ENCODE assay signal across 8 cellular contexts in the genomic region with DNA sequence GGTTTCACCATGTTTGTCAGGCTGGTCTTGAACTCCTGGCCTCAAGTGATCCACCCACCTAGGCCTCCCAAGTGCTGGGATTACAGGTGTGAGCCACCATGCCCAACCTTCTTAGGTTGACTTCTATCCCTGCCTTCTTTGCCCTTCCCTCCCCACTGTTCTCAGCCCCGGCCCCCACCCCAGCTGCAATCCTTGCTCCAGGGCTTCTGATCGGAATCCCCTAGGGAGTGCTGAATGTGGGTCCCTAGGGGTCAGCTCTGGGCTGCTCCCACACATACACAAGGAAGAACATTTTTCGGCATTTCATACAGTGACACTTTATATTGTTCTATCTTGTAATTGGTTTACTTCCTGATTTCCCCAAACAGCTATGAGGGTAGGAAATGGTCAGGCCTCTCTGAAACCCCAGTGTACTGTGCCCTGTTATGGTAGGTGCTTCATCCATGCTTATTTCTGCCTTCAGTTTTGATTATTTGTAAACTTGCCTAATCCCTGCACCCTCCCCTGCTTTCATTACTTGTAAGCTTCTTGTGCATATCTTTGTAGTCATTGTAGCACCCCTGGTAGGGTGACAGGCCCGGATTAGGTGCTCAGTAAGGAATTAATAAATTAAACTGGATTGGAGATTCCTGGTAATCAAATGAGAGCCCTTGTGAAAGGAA. TPM values are rescaled to one million over a fixed set of nuclear protein-coding genes. Genes with fewer than 3 reads are reported as not detected.
DNase-seq lines count a peak whose midpoint lies in the region; ATAC-seq and TF ChIP-seq lines count a peak whose summit lies in the region.

No MANE protein-coding gene starts in this region.

- intact Hi-C loops in lower lobe of right lung (cut with DNase I) = no loop called here
- intact Hi-C loops in stomach (cut with DNase I; ENCODE audit: low total_unique reads) = loop anchor here (10.0 kb wide), 1 partner anchor 297 kb away; no protein-coding TSS in a partner anchor
- intact Hi-C loops in aorta (cut with DNase I) = loop anchor here (2.0 to 10.0 kb wide), 5 partner anchors 119 to 297 kb away; a partner anchor contains a TSS

- TF ChIP-seq POLR2A in stomach (IDR thresholded peaks at IDR 0.05) = no peak

- TF ChIP-seq CTCF in HFFc6 (IDR thresholded peaks at IDR 0.05) (no peak), VCaP (conservative IDR thresholded peaks at IDR 0.05) (no peak), lower lobe of right lung (IDR thresholded peaks at IDR 0.05) (no peak), stomach (IDR thresholded peaks at IDR 0.05) (no peak)

- peak overlapping the region; percentile 99 for H3K27ac ChIP-seq in VCaP
- peak overlapping the region; percentile 63 for H3K27ac ChIP-seq in lower lobe of right lung
- H3K27ac ChIP-seq in stomach = peak overlapping the region; percentile 54 to 80 (median 73)
- no peak overlapping the region for H3K27ac ChIP-seq in aorta (ENCODE audit: low read depth in 1 of 2, low read length in 2 of 2)

- no peaks in the 10 kb centered on the region for H3K27me3 Mint-ChIP-seq in HFFc6 (ENCODE audit: insufficient read depth)

- 45 to 77% (median 62%) methylated on average over 4 of the region's 4 CpGs for WGBS in stomach, 5 donors
- 62 to 85% methylated on average over 4 of the region's 4 CpGs for WGBS in aorta, 2 donors

- TF ChIP-seq EP300 in stomach (IDR thresholded peaks at IDR 0.05) = no peak

- peak in 1 of 2 donors; percentile 5 for ATAC-seq in lower lobe of right lung
- ATAC-seq in aorta (ENCODE audit: low FRiP score) = no peak

- H3K4me1 Mint-ChIP-seq in HFFc6 (ENCODE audit: low read depth) = peaks cover 70% of the 10 kb centered on the region

- H3K9me3 ChIP-seq in lower lobe of right lung = no peaks in the 10 kb centered on the region
- no peaks in the 10 kb centered on the region for H3K9me3 ChIP-seq in stomach
- no peaks in the 10 kb centered on the region for H3K9me3 ChIP-seq in aorta (ENCODE audit: control insufficient read depth, low read length)

- no peaks in the 10 kb centered on the region for H3K9me3 Mint-ChIP-seq in HFFc6

- DNase-seq in HFFc6 (no peak), lower lobe of right lung (no peak), stomach (no peak), DMS114 treated with DMSO at 0.1 percent for 48 hours (lab: John Stamatoyannopoulos, UW; ENCODE audit: unreplicated experiment) (no peak), aorta (no peak), islet precursor cell (no peak), SK-N-DZ (ENCODE audit: low spot score) (no peak)

- no peaks in the 10 kb centered on the region for H3K27me3 ChIP-seq in lower lobe of right lung (ENCODE audit: low read depth)
- H3K27me3 ChIP-seq in stomach = no peaks in the 10 kb centered on the region
- H3K27me3 ChIP-seq in aorta (ENCODE audit: control insufficient read depth in 1 of 2, insufficient read depth in 2 of 2, low read length in 1 of 2) = no peaks in the 10 kb centered on the region

- H3K4me3 ChIP-seq in lower lobe of right lung (no peak overlapping the region), stomach (no peak overlapping the region), aorta (ENCODE audit: low read length in 2 of 2) (no peak overlapping the region)

- H3K36me3 Mint-ChIP-seq in HFFc6 (ENCODE audit: low read depth) = no peaks in the 10 kb centered on the region

- H3K4me1 ChIP-seq in lower lobe of right lung (peaks cover 42% of the 10 kb centered on the region), stomach (peaks cover 26 to 88% (median 57%) of the 10 kb centered on the region in 4 donors), aorta (ENCODE audit: control insufficient read depth in 1 of 2, insufficient read depth in 2 of 2, low read length in 2 of 2) (peaks cover 0 to 2% of the 10 kb centered on the region in 2 donors)

- H3K4me3 Mint-ChIP-seq in HFFc6 = no peak overlapping the region

- no peaks in the 10 kb centered on the region for H3K36me3 ChIP-seq in lower lobe of right lung
- no peaks in the 10 kb centered on the region for H3K36me3 ChIP-seq in stomach
- H3K36me3 ChIP-seq in aorta (ENCODE audit: control insufficient read depth in 1 of 2, insufficient read depth in 2 of 2, low read length in 1 of 2) = no peaks in the 10 kb centered on the region

- peak overlapping the region; percentile 63 for H3K27ac Mint-ChIP-seq in HFFc6

RNA-seq across cellular contexts. Expression of a gene that starts 5.8 kb away (rescaled TPM):
- 100 to 1,000 TPM; 219 to 277 (median 246) TPM for total RNA-seq in HFFc6 (2021; fragmentation: NEBNext Ultra II Directional; extraction: Animal tissue kit (Norgen Biotek cat#: 25700))
- total RNA-seq in lower lobe of right lung = 166 TPM
- total RNA-seq in stomach = 100 to 1,000 TPM in 4 of 5 donors, 10 to 100 TPM in 1; 68.9 to 269 (median 130) TPM
- polyA plus RNA-seq in stomach = 100 to 1,000 TPM; 169 to 289 (median 267) TPM
- total RNA-seq in aorta = 100 to 1,000 TPM; 128 to 140 TPM
- 100 to 1,000 TPM; 180 to 390 TPM for polyA plus RNA-seq in aorta
- polyA plus RNA-seq in SK-N-DZ (2014; cell fraction: cytosol; rRNA removed) = 718 and 771 TPM in 2 replicates
- 323 and 469 TPM in 2 replicates for polyA plus RNA-seq in SK-N-DZ (2014; cell fraction: nucleus; rRNA removed)

RNA-seq across cellular contexts. Expression of a gene that starts 38.1 kb away (rescaled TPM):
- total RNA-seq in HFFc6 (2021; fragmentation: NEBNext Ultra II Directional; extraction: Animal tissue kit (Norgen Biotek cat#: 25700)) = 10 to 100 TPM; 30.3 to 38.7 (median 34.9) TPM
- total RNA-seq in lower lobe of right lung (233 TPM), stomach (10 to 100 TPM; 13.0 to 94.6 (median 42.6) TPM), aorta (100 to 1,000 TPM in 1 of 2 donors, 10 to 100 TPM in 1; 57.6 to 153 TPM)
- polyA plus RNA-seq in stomach (10 to 100 TPM; 19.9 to 69.6 (median 26.1) TPM), aorta (10 to 100 TPM; 20.0 to 66.3 TPM)
- 6.6 and 8.3 TPM in 2 replicates for polyA plus RNA-seq in SK-N-DZ (2014; cell fraction: cytosol; rRNA removed)
- polyA plus RNA-seq in SK-N-DZ (2014; cell fraction: nucleus; rRNA removed) = 3.6 and 4.1 TPM in 2 replicates

Comparison
In these comparisons a context has a peak if more than half of its experiments do, and no peak if none do; other contexts are left out.
1. H3K27ac ChIP-seq: peak in VCaP (single experiment), lower lobe of right lung (single experiment) and stomach (5 of 5); none in aorta (0 of 2).